Comparison of ENCODE assay signal across 8 cellular contexts in genomic region chr5:123512631-123513461, GRCh38. TPM values are rescaled to one million over a fixed set of nuclear protein-coding genes. Genes with fewer than 3 reads are reported as not detected.
DNase-seq lines count a peak whose midpoint lies in the region; ATAC-seq and TF ChIP-seq lines count a peak whose summit lies in the region.

No MANE protein-coding gene starts in this region.

- H3K36me3 ChIP-seq in muscle layer of duodenum (ENCODE audit: control insufficient read depth in 1 of 2, insufficient read depth in 2 of 2, low read length in 2 of 2) (no peaks in the 10 kb centered on the region), stomach (no peaks in the 10 kb centered on the region)

- no peaks in the 10 kb centered on the region for H3K9me3 ChIP-seq in muscle layer of duodenum (ENCODE audit: control insufficient read depth in 1 of 2, low read length in 2 of 2)
- no peaks in the 10 kb centered on the region for H3K9me3 ChIP-seq in stomach

- H3K4me1 ChIP-seq in muscle layer of duodenum (ENCODE audit: control insufficient read depth in 1 of 2, insufficient read depth in 2 of 2, low read length in 2 of 2) (peaks cover 0 to 12% of the 10 kb centered on the region in 2 donors), stomach (peaks cover 17 to 40% (median 31%) of the 10 kb centered on the region in 4 donors)

- DNase-seq in GM13976 (ENCODE audit: low spot score) (peak; percentile 47), NCI-H226 (peak; percentile 9), stomach (peak; percentile 30), GDM1 (lab: John Stamatoyannopoulos, UW) (no peak)
- peak; percentile 36 for DNase-seq in activated CD8-positive, alpha-beta memory T cell treated with anti-CD3 and anti-CD28 coated beads, Interleukin-2, amount 50 U/mL, for 4 hours

- H3K27ac ChIP-seq in muscle layer of duodenum (ENCODE audit: low read length) (peak overlapping the region; percentile 69), stomach (peak overlapping the region; percentile 93 to 99 (median 93))

- TF ChIP-seq POLR2A in stomach (IDR thresholded peaks at IDR 0.05): no peak

- no peaks in the 10 kb centered on the region for H3K27me3 ChIP-seq in muscle layer of duodenum (ENCODE audit: low read depth, low read length)
- no peaks in the 10 kb centered on the region for H3K27me3 ChIP-seq in stomach

- peak overlapping the region; percentile 79 to 80 for H3K4me3 ChIP-seq in muscle layer of duodenum (ENCODE audit: low read depth in 1 of 2, low read length in 2 of 2)
- peak overlapping the region; percentile 67 to 96 (median 75) for H3K4me3 ChIP-seq in stomach

- in situ Hi-C loops in GM13976 (cut with MboI; ENCODE audit: low sequenced_read_pairs, unreplicated experiment): no loop called here

- TF ChIP-seq CTCF in GM13976 (IDR thresholded peaks at IDR 0.05; ENCODE audit: borderline replicate concordance, control extremely low read depth, extremely low read depth, insufficient read depth, missing control alignments) (no peak), stomach (IDR thresholded peaks at IDR 0.05) (no peak)

- ATAC-seq in HG02571 (IDR thresholded peaks at IDR 0.05; ENCODE audit: unreplicated experiment) (peak; percentile 18), esophagus mucosa (peak; percentile 1)

- 0 to 1% (median 0%) methylated on average over 16 to 46 of the region's 46 CpGs for WGBS in stomach, 5 donors

- intact Hi-C loops in stomach (cut with DNase I; ENCODE audit: low total_unique reads): no loop called here

- no peak for TF ChIP-seq EP300 in stomach (IDR thresholded peaks at IDR 0.05)

RNA-seq across cellular contexts. Expression of gene CSNK1G3, which starts 0.9 kb away (rescaled TPM):
- total RNA-seq in esophagus mucosa (28.4 TPM), stomach (100 to 1,000 TPM in 1 of 5 donors, 10 to 100 TPM in 4; 19.3 to 151 (median 33.5) TPM)
- 10 to 100 TPM; 12.9 to 19.1 (median 16.2) TPM for polyA plus RNA-seq in stomach
